In the genomic region with DNA sequence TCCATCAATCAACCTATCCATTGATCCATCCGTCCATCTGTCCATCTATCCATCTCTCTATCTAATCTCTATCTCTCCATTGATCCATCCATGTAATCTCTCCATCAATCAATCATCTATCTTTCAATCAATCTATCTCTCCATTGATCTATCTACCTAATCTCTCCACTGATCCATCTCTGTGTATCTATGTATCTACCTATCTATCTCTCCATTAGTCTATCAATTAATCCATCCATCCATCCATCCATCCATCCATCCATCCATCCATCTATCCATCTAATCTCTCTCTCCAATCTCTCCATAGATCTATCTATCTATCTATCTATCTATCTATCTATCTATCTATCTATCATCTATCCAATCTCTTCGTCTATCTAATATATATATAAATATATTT, we compare ENCODE assay signal across 39 cellular contexts. TPM values are rescaled to one million over a fixed set of nuclear protein-coding genes. Genes with fewer than 3 reads are reported as not detected.
"Had no signal": no experiment of that assay in that cellular context is flagged by ENCODE, and none has a peak within 500 bp of the region (broad histone marks: within the 10 kb centered on the region; RNA-seq: fewer than 3 reads in every experiment).

No MANE protein-coding gene starts in this region.

- H3K36me3 ChIP-seq: MG63 had no signal

- H3K4me3 ChIP-seq: MG63 had no signal

- DNase-seq: Karpas-422, Kasumi-1, MG63, MM.1S, MV-4-11, NCI-H1048, NCI-H1092, NCI-H1092 treated with DMSO at 0.1 percent for 48 hours, NCI-H1105, NCI-H1105 treated with DMSO at 0.1 percent for 48 hours, NCI-H1417, NCI-H1417 treated with DMSO at 0.1 percent for 48 hours, NCI-H1436, NCI-H1436 treated with DMSO at 0.1 percent for 48 hours, NCI-H146, NCI-H1694, NCI-H1694 treated with DMSO at 0.1 percent for 48 hours, NCI-H187, NCI-H187 treated with DMSO at 0.1 percent for 48 hours, NCI-H1930, NCI-H2029, NCI-H2029 treated with DMSO at 0.1 percent for 48 hours, NCI-H2081, NCI-H2081 treated with DMSO at 0.1 percent for 48 hours, NCI-H2107, NCI-H2171, NCI-H2171 treated with DMSO at 0.1 percent for 48 hours, NCI-H2227 treated with DMSO at 0.1 percent for 48 hours, NCI-H226, NCI-H345, NCI-H446, NCI-H446 treated with DMSO at 0.1 percent for 48 hours, NCI-H510A, NCI-H510A treated with DMSO at 0.1 percent for 48 hours, NCI-H524 had no signal

- H3K9me3 ChIP-seq: MG63 had no signal

RNA-seq across cellular contexts. Expression of gene RNF222, which starts 3.5 kb away (rescaled TPM):
- total RNA-seq: LHCN-M2, M059J, MCF 10A, NCI-H460 had no signal
